Comparison of ENCODE assay signal across 8 cellular contexts in genomic region chr9:131395745-131396479, GRCh38. TPM values are rescaled to one million over a fixed set of nuclear protein-coding genes. Genes with fewer than 3 reads are reported as not detected.
A peak's percentile ranks its signal among the peaks of the same experiment; 100 is the strongest.
DNase-seq lines count a peak whose midpoint lies in the region; ATAC-seq, FAIRE-seq and TF ChIP-seq lines count a peak whose summit lies in the region.

No MANE protein-coding gene starts in this region.

- TF ChIP-seq POLR2A in HepG2 (IDR thresholded peaks at IDR 0.05; ENCODE audit: insufficient read depth in 1 of 2, low read depth in 2 of 2, low read length in 2 of 2), result no peak; a peak in 1 of 4 replicates
- no peak for TF ChIP-seq POLR2A in transverse colon (IDR thresholded peaks at IDR 0.05)

- peaks cover 54% of the 10 kb centered on the region for H3K4me1 ChIP-seq in adipocyte (ENCODE audit: control insufficient read depth, insufficient read depth, low read length)
- H3K4me1 ChIP-seq in HepG2 (ENCODE audit: insufficient read depth, low read length), result peaks cover 63% of the 10 kb centered on the region
- H3K4me1 ChIP-seq in transverse colon, result peaks cover 30 to 64% (median 50%) of the 10 kb centered on the region in 4 donors

- 16% methylated on average over 11 of the region's 11 CpGs for WGBS in HepG2 (ENCODE audit: low lambda C conversion rate)
- 42 to 51% methylated on average over 2 to 11 of the region's 11 CpGs for WGBS in transverse colon (ENCODE audit: low coverage in 1 of 2), 2 donors

- POLR2A ChIA-PET in HepG2 (lab: Yijun Ruan, JAX), result interaction anchor here (2.6 kb wide), 1 partner anchor 23 kb away, joined by 18 read pairs; no protein-coding TSS in a partner anchor

- no peak for FAIRE-seq in HepG2 (lab: Jason Lieb, UNC)

- TF ChIP-seq EP300 in HepG2 (IDR thresholded peaks at IDR 0.05; ENCODE audit: low read depth in 2 of 2, low read length in 2 of 2) (no peak), HepG2 (CRISPR knock-in tag; IDR thresholded peaks at IDR 0.05; ENCODE audit: borderline replicate concordance) (no peak), transverse colon (IDR thresholded peaks at IDR 0.05; ENCODE audit: low read depth) (no peak)

- ATAC-seq in HepG2, result no peak
- ATAC-seq in HG02798 (IDR thresholded peaks at IDR 0.05; ENCODE audit: poor library complexity, unreplicated experiment), result no peak

- peaks cover 26% of the 10 kb centered on the region for H3K36me3 Mint-ChIP-seq in activated naive CD4-positive, alpha-beta T cell treated with anti-CD3 and anti-CD28 coated beads, Interleukin-2, amount 10 ng/mL, durations not matched to agents 7 days and 5 days

- no peak for TF ChIP-seq RAD21 in HepG2 (CRISPR knock-in tag; IDR thresholded peaks at IDR 0.05)

- CTCF ChIA-PET in activated naive CD4-positive, alpha-beta T cell treated with anti-CD3 and anti-CD28 coated beads, Interleukin-2, amount 10 ng/mL, durations not matched to agents 7 days and 5 days (lab: Charles Lee), result interaction anchor here (1.6 to 2.7 kb wide), 2 partner anchors 9 to 11 kb away, joined by 4 to 13 read pairs; no protein-coding TSS in a partner anchor
- CTCF ChIA-PET in HepG2 (lab: Yijun Ruan, JAX; ENCODE audit: low intra/inter-chr PET ratio, low total read pairs), result no interaction called here

- H3K36me3 ChIP-seq in adipocyte (ENCODE audit: control insufficient read depth, insufficient read depth, low read length, severe bottlenecking), result no peaks in the 10 kb centered on the region
- peaks cover 3 to 5% of the 10 kb centered on the region in 2 experiments; a peak in 3 of 5 replicates for H3K36me3 ChIP-seq in HepG2 (replicated peaks in 1 of 2; ENCODE audit: control insufficient read depth in 1 of 2, insufficient read depth in 2 of 2, low read length in 2 of 2)
- no peaks in the 10 kb centered on the region for H3K36me3 ChIP-seq in transverse colon

- peak overlapping the region; percentile 88 for H3K4me3 ChIP-seq in adipocyte (ENCODE audit: low read length)
- H3K4me3 ChIP-seq in HepG2 (replicated peaks in 1 of 3; ENCODE audit: insufficient read depth in 1 of 3, low read depth in 2 of 3, low read length in 3 of 3), result peak overlapping the region; percentile 73 to 88 (median 74)
- peak overlapping the region in 3 of 4 donors; percentile 75 to 98 (median 84) for H3K4me3 ChIP-seq in transverse colon

- peaks cover 69% of the 10 kb centered on the region for H3K4me1 Mint-ChIP-seq in activated naive CD4-positive, alpha-beta T cell treated with anti-CD3 and anti-CD28 coated beads, Interleukin-2, amount 10 ng/mL, durations not matched to agents 7 days and 5 days

- peaks cover 50% of the 10 kb centered on the region for H4K20me1 ChIP-seq in HepG2 (ENCODE audit: insufficient read depth, low read length)

- H3K27me3 ChIP-seq in adipocyte (replicated peaks; ENCODE audit: control insufficient read depth, insufficient read depth, low read length) (no peaks in the 10 kb centered on the region), HepG2 (ENCODE audit: control insufficient read depth in 1 of 2, insufficient read depth in 2 of 2, low read length in 2 of 2) (no peaks in the 10 kb centered on the region), transverse colon (no peaks in the 10 kb centered on the region)

- H2AFZ ChIP-seq in HepG2 (ENCODE audit: low read length), result no peak overlapping the region

- intact Hi-C loops in HepG2 (cut with micrococcal nuclease; ENCODE audit: unreplicated experiment), result no loop called here
- intact Hi-C loops in transverse colon (cut with DNase I; ENCODE audit: low total_unique reads), result no loop called here

- no peak for DNase-seq in activated naive CD4-positive, alpha-beta T cell treated with anti-CD3 and anti-CD28 coated beads, Interleukin-2, amount 10 ng/mL, durations not matched to agents 7 days and 5 days
- DNase-seq in activated naive CD4-positive, alpha-beta T cell treated with anti-CD3 and anti-CD28 coated beads, Interleukin-2, amount 50 U/mL, for 16 hours, result no peak
- DNase-seq in adipocyte (ENCODE audit: low read depth), result no peak
- no peak for DNase-seq in HepG2 (ENCODE audit: low spot score)
- DNase-seq in transverse colon, result no peak
- DNase-seq in cerebellum (ENCODE audit: low spot score), result no peak
- DNase-seq in NCI-H146 treated with DMSO at 0.1 percent for 48 hours (lab: John Stamatoyannopoulos, UW; ENCODE audit: unreplicated experiment), result no peak

- H3K9me3 ChIP-seq in adipocyte (ENCODE audit: control insufficient read depth, low read length) (no peaks in the 10 kb centered on the region), HepG2 (ENCODE audit: low read length) (no peaks in the 10 kb centered on the region), transverse colon (no peaks in the 10 kb centered on the region)

- H3K4me2 ChIP-seq in HepG2 (ENCODE audit: low read depth, low read length), result peak overlapping the region; percentile 91

- peak overlapping the region; percentile 91 for H3K9ac ChIP-seq in adipocyte (ENCODE audit: low read length)
- H3K9ac ChIP-seq in HepG2 (ENCODE audit: insufficient read depth, low read depth, low read length), result peak overlapping the region; percentile 88

- no peak for TF ChIP-seq CTCF in HepG2 (CRISPR knock-in tag; IDR thresholded peaks at IDR 0.05)
- no peak for TF ChIP-seq CTCF in transverse colon (IDR thresholded peaks at IDR 0.05)

- peaks cover 56% of the 10 kb centered on the region for H3K79me2 ChIP-seq in HepG2 (ENCODE audit: insufficient read depth, low read length)

- in situ Hi-C loops in HepG2 (cut with HindIII; ENCODE audit: extremely low pct_ligation_motif_present, low pct_unique_long_range_greater_than_20kb), result loop anchor here (25.0 kb wide), 1 partner anchor 341 kb away; the partner anchor contains the start of gene RAPGEF1
- in situ Hi-C loops in transverse colon (cut with MboI; ENCODE audit: low pct_ligation_motif_present in 1 of 4, low pct_unique_long_range_greater_than_20kb in 1 of 4, low sequenced_read_pairs in 3 of 4), result loop anchor here in 1 of 4 donors (25.0 kb wide), 1 partner anchor 341 kb away; the partner anchor contains the start of gene RAPGEF1

- no TSS peak for BruUV-seq in HepG2 (replicated peaks; lab: Mats Ljungman, UMichigan)

- peak overlapping the region; percentile 85 for H3K27ac ChIP-seq in HepG2 (ENCODE audit: extremely low read length, insufficient read depth, low read length)
- peak overlapping the region; percentile 98 to 100 (median 99) for H3K27ac ChIP-seq in transverse colon

- peak overlapping the region; percentile 99 for H3K27ac Mint-ChIP-seq in activated naive CD4-positive, alpha-beta T cell treated with anti-CD3 and anti-CD28 coated beads, Interleukin-2, amount 10 ng/mL, durations not matched to agents 7 days and 5 days

- H3K27me3 Mint-ChIP-seq in activated naive CD4-positive, alpha-beta T cell treated with anti-CD3 and anti-CD28 coated beads, Interleukin-2, amount 10 ng/mL, durations not matched to agents 7 days and 5 days, result peaks cover 12% of the 10 kb centered on the region

- H3K9me3 Mint-ChIP-seq in activated naive CD4-positive, alpha-beta T cell treated with anti-CD3 and anti-CD28 coated beads, Interleukin-2, amount 10 ng/mL, durations not matched to agents 7 days and 5 days, result no peaks in the 10 kb centered on the region

- H3K4me3 Mint-ChIP-seq in activated naive CD4-positive, alpha-beta T cell treated with anti-CD3 and anti-CD28 coated beads, Interleukin-2, amount 10 ng/mL, durations not matched to agents 7 days and 5 days, result peak overlapping the region; percentile 86

TF ChIP-seq in HepG2, 621 proteins besides CTCF, POLR2A, EP300 and RAD21 (continues in another document):
- TF ChIP-seq ZNF512 (CRISPR knock-in tag; IDR thresholded peaks at IDR 0.05) (0 out of 2 replicates have a peak, but pooled peaks have one; percentile 19), GABPB1 (CRISPR knock-in tag; IDR thresholded peaks at IDR 0.05) (no peak), MED1 (CRISPR knock-in tag; IDR thresholded peaks at IDR 0.05) (0 out of 2 replicates have a peak, but pooled peaks have one; percentile 10)

RNA-seq across cellular contexts. Expression of gene PRRC2B, which starts 2.0 kb away (rescaled TPM):
- 37.4 TPM in 2 replicates for total RNA-seq in HepG2 (2016; rRNA removed; fragmentation: Illumina TruSeq; extraction: Trizol)
- 20.7 and 24.3 TPM in 2 replicates for total RNA-seq in HepG2 (2016; cell fraction: cytosol; rRNA removed; fragmentation: Illumina TruSeq; extraction: Trizol; ENCODE audit: low read depth)
- 27.7 and 37.0 TPM in 2 replicates for total RNA-seq in HepG2 (2016; cell fraction: insoluble cytoplasmic fraction; rRNA removed; fragmentation: Illumina TruSeq; extraction: Trizol)
- 20.9 TPM in 2 replicates for total RNA-seq in HepG2 (2016; cell fraction: membrane; rRNA removed; fragmentation: Illumina TruSeq; extraction: Trizol)
- 41.7 and 49.5 TPM in 2 replicates for total RNA-seq in HepG2 (2016; cell fraction: nucleus; rRNA removed; fragmentation: Illumina TruSeq; extraction: Trizol)
- polyA plus RNA-seq in HepG2 (2011; rRNA removed), result 18.9 and 20.8 TPM in 2 replicates
- polyA plus RNA-seq in HepG2 (2011; cell fraction: cytosol; rRNA removed), result 11.9 and 12.5 TPM in 2 replicates
- 87.0 and 122 TPM in 2 replicates for polyA plus RNA-seq in HepG2 (2011; cell fraction: nucleus; rRNA removed)
- polyA plus RNA-seq in HepG2 (2012), result 55.6 and 57.4 TPM in 2 replicates
- polyA plus RNA-seq in HepG2 (2016; cell fraction: cytosol; fragmentation: Illumina TruSeq; extraction: Trizol; ENCODE audit: low read depth), result 4.0 TPM in 2 replicates
- polyA plus RNA-seq in HepG2 (2016; cell fraction: insoluble cytoplasmic fraction; fragmentation: Illumina TruSeq; extraction: Trizol; ENCODE audit: low read depth), result 25.0 and 33.7 TPM in 2 replicates
- 8.5 and 10.2 TPM in 2 replicates for polyA plus RNA-seq in HepG2 (2016; cell fraction: membrane; fragmentation: Illumina TruSeq; extraction: Trizol; ENCODE audit: low read depth)
- polyA plus RNA-seq in HepG2 (2016; cell fraction: nucleus; fragmentation: Illumina TruSeq; extraction: Trizol; ENCODE audit: insufficient read depth, low read depth), result 100 and 106 TPM in 2 replicates
- 72.0 and 116 TPM in 2 replicates for polyA minus RNA-seq in HepG2 (2011; rRNA and poly(A)+ RNA removed; ENCODE audit: low replicate concordance)
- 23.3 and 31.5 TPM in 2 replicates for polyA minus RNA-seq in HepG2 (2011; cell fraction: cytosol; rRNA and poly(A)+ RNA removed)
- 52.6 and 56.1 TPM in 2 replicates for polyA minus RNA-seq in HepG2 (2011; cell fraction: nucleus; rRNA and poly(A)+ RNA removed)
- 100 to 1,000 TPM in 2 of 4 donors, 10 to 100 TPM in 2; 73.7 to 171 (median 98.9) TPM for total RNA-seq in transverse colon
- total RNA-seq in cerebellum, result 162 TPM
